In the genomic region with DNA sequence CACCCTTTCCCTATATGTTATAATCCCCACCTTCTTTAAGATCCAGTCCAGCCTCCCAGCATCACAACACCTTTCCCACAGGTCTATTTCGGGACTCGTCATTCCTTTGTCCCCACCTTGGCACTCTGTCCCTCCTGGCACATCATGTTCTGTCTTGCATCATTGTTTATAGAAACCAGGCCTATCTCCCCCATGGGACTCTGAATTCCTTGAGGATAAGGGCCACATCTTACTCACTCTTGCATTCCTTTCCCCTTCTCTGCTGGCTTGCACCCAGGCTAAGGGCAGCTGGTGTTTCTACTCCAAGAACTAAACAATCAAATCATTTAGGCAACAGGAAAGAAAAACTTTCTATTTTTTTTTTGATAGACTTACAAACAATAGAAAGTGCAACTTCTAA, we compare ENCODE assay signal across 12 cellular contexts.
A peak's percentile ranks its signal among the peaks of the same experiment; 100 is the strongest.
DNase-seq lines count a peak whose midpoint lies in the region; ATAC-seq and TF ChIP-seq lines count a peak whose summit lies in the region.
"Had no signal": no experiment of that assay in that cellular context is flagged by ENCODE, and none has a peak within 500 bp of the region (broad histone marks: within the 10 kb centered on the region; RNA-seq: fewer than 3 reads in every experiment).

No MANE protein-coding gene starts in this region.

- no TSS peak for BruUV-seq in MCF 10A (replicated peaks; lab: Mats Ljungman, UMichigan)

- DNase-seq in H4 (ENCODE audit: low spot score) (peak; percentile 80), MCF 10A (ENCODE audit: unreplicated experiment) (peak; percentile 87), left ventricle myocardium superior (no peak), stromal cell of bone marrow (ENCODE audit: low read depth) (peak; percentile 48), COLO668 (lab: John Stamatoyannopoulos, UW; ENCODE audit: unreplicated experiment) (no peak), omental fat pad (ENCODE audit: low spot score) (no peak)
- DNase-seq in activated naive CD4-positive, alpha-beta T cell treated with anti-CD3 and anti-CD28 coated beads, Interleukin-2, amount 50 U/mL, for 72 hours (ENCODE audit: low spot score in 2 of 2): no peak
- no peak for DNase-seq in activated CD4-positive, alpha-beta T cell treated with anti-CD3 and anti-CD28 coated beads for 4 hours
- DNase-seq: activated naive CD4-positive, alpha-beta T cell treated with anti-CD3 and anti-CD28 coated beads for 36 hours; effector memory CD8-positive, alpha-beta T cell; NCI-H526; pancreas had no signal

- intact Hi-C loops in MCF 10A (cut with micrococcal nuclease): no loop called here
- intact Hi-C loops in left ventricle myocardium superior (cut with micrococcal nuclease): no loop called here

- POLR2A ChIA-PET in MCF 10A (lab: Yijun Ruan, JAX): interaction anchor here (0.7 kb wide), 2 partner anchors 21 to 1601 kb away, joined by 3 read pairs; no protein-coding TSS in a partner anchor

- H3K27me3 Mint-ChIP-seq in MCF 10A (ENCODE audit: insufficient read depth, unreplicated experiment): no peaks in the 10 kb centered on the region
- H3K27me3 Mint-ChIP-seq: effector memory CD8-positive, alpha-beta T cell had no signal

- CTCF ChIA-PET in MCF 10A (lab: Yijun Ruan, JAX): interaction anchor here (0.5 kb wide), 1 partner anchor 164 kb away, joined by 3 read pairs; no protein-coding TSS in a partner anchor

- TF ChIP-seq CTCF in MCF 10A (IDR thresholded peaks at IDR 0.05; ENCODE audit: unreplicated experiment): no peak
- TF ChIP-seq CTCF in omental fat pad (IDR thresholded peaks at IDR 0.05): no peak

- peaks cover 11% of the 10 kb centered on the region for H3K4me1 Mint-ChIP-seq in MCF 10A (ENCODE audit: insufficient read depth, unreplicated experiment)

- no peak overlapping the region for H3K4me3 Mint-ChIP-seq in MCF 10A (ENCODE audit: unreplicated experiment)
- H3K4me3 Mint-ChIP-seq: activated naive CD4-positive, alpha-beta T cell treated with anti-CD3 and anti-CD28 coated beads for 36 hours; effector memory CD8-positive, alpha-beta T cell had no signal

- no peaks in the 10 kb centered on the region for H3K9me3 Mint-ChIP-seq in MCF 10A (ENCODE audit: unreplicated experiment)
- no peaks in the 10 kb centered on the region for H3K9me3 Mint-ChIP-seq in activated naive CD4-positive, alpha-beta T cell treated with anti-CD3 and anti-CD28 coated beads, Interleukin-2, amount 50 U/mL, for 72 hours
- H3K9me3 Mint-ChIP-seq: activated naive CD4-positive, alpha-beta T cell treated with anti-CD3 and anti-CD28 coated beads for 36 hours; effector memory CD8-positive, alpha-beta T cell had no signal

- ATAC-seq in left ventricle myocardium superior (peak; percentile 78), omental fat pad (ENCODE audit: low FRiP score) (no peak)
- no peak for ATAC-seq in activated naive CD4-positive, alpha-beta T cell treated with anti-CD3 and anti-CD28 coated beads, Interleukin-2, amount 50 U/mL, for 72 hours
- ATAC-seq: effector memory CD8-positive, alpha-beta T cell had no signal

- peak overlapping the region; percentile 26 for H3K27ac Mint-ChIP-seq in MCF 10A (ENCODE audit: low read depth, unreplicated experiment)
- no peak overlapping the region for H3K27ac Mint-ChIP-seq in activated naive CD4-positive, alpha-beta T cell treated with anti-CD3 and anti-CD28 coated beads, Interleukin-2, amount 50 U/mL, for 72 hours
- H3K27ac Mint-ChIP-seq: activated naive CD4-positive, alpha-beta T cell treated with anti-CD3 and anti-CD28 coated beads for 36 hours; effector memory CD8-positive, alpha-beta T cell had no signal

- H3K36me3 Mint-ChIP-seq in MCF 10A (ENCODE audit: insufficient read depth, unreplicated experiment): peaks cover 4% of the 10 kb centered on the region
- H3K36me3 Mint-ChIP-seq in activated naive CD4-positive, alpha-beta T cell treated with anti-CD3 and anti-CD28 coated beads, Interleukin-2, amount 50 U/mL, for 72 hours: no peaks in the 10 kb centered on the region

Comparison
In these comparisons a context has a peak if more than half of its experiments do, and no peak if none do; other contexts are left out.
1. DNase-seq: peak in H4 (single experiment), MCF 10A (single experiment) and stromal cell of bone marrow (single experiment); none in left ventricle myocardium superior (single experiment), activated naive CD4-positive, alpha-beta T cell treated with anti-CD3 and anti-CD28 coated beads, Interleukin-2, amount 50 U/mL, for 72 hours (0 of 2), COLO668 (single experiment), omental fat pad (single experiment) and activated CD4-positive, alpha-beta T cell treated with anti-CD3 and anti-CD28 coated beads for 4 hours (0 of 2).